Comparison of ENCODE assay signal across 18 cellular contexts in genomic region chr9:27176971-27177370, GRCh38.
DNase-seq lines count a peak whose midpoint lies in the region; ATAC-seq, FAIRE-seq and TF ChIP-seq lines count a peak whose summit lies in the region.
"Had no signal": no experiment of that assay in that cellular context is flagged by ENCODE, and none has a peak within 500 bp of the region (broad histone marks: within the 10 kb centered on the region; RNA-seq: fewer than 3 reads in every experiment).

No MANE protein-coding gene starts in this region.

- no peak overlapping the region for H3K4me3 ChIP-seq in A549
- H3K4me3 ChIP-seq in Karpas-422 (ENCODE audit: low read length), result no peak overlapping the region
- H3K4me3 ChIP-seq in astrocyte (ENCODE audit: insufficient read depth, low read depth, low read length), result no peak overlapping the region
- H3K4me3 ChIP-seq: BLaER1 had no signal

- no peak for TF ChIP-seq POLR2A in A549 (IDR thresholded peaks at IDR 0.05; ENCODE audit: low read length)

- TF ChIP-seq EP300 in A549 (IDR thresholded peaks at IDR 0.05), result no peak

- H3K36me3 Mint-ChIP-seq in astrocyte (ENCODE audit: low read depth, unreplicated experiment), result no peaks in the 10 kb centered on the region
- H3K36me3 Mint-ChIP-seq: CD14-positive monocyte; CD4-positive, alpha-beta memory T cell had no signal

- H3K9me3 ChIP-seq in A549 (peaks cover 4% of the 10 kb centered on the region; the same call in 2 of the 3 replicates), Karpas-422 (ENCODE audit: low read length) (no peaks in the 10 kb centered on the region), astrocyte (ENCODE audit: insufficient read depth, low read depth, low read length) (no peaks in the 10 kb centered on the region)

- POLR2A ChIA-PET in A549 (lab: Yijun Ruan, JAX), result no interaction called here

- no peaks in the 10 kb centered on the region for H3K36me3 ChIP-seq in Karpas-422 (ENCODE audit: insufficient read depth, low read length)
- H3K36me3 ChIP-seq in astrocyte (ENCODE audit: insufficient read depth, low read length), result no peaks in the 10 kb centered on the region
- H3K36me3 ChIP-seq: BLaER1 had no signal

- CTCF ChIA-PET in A549 (lab: Yijun Ruan, JAX), result interaction anchor here (1.2 kb wide), 1 partner anchor 101 kb away, joined by 3 read pairs; no protein-coding TSS in a partner anchor

- H3K9me3 Mint-ChIP-seq in astrocyte (ENCODE audit: unreplicated experiment), result peaks cover 8% of the 10 kb centered on the region

- ATAC-seq in A549, result no peak
- ATAC-seq in HG03045 (IDR thresholded peaks at IDR 0.05; ENCODE audit: unreplicated experiment), result no peak
- ATAC-seq in GM18502 (IDR thresholded peaks at IDR 0.05; ENCODE audit: poor library complexity, unreplicated experiment), result no peak

- H3K79me2 ChIP-seq in Karpas-422 (ENCODE audit: low read length) (no peaks in the 10 kb centered on the region), astrocyte (ENCODE audit: insufficient read depth, low read length) (no peaks in the 10 kb centered on the region)

- FAIRE-seq in A549 (lab: Jason Lieb, UNC) (peak; percentile 32), astrocyte (lab: Jason Lieb, UNC) (peak; percentile 45)
- FAIRE-seq: H1, HTR-8/SVneo had no signal

- H3K4me1 Mint-ChIP-seq in astrocyte (ENCODE audit: low read depth, unreplicated experiment), result peaks cover 9% of the 10 kb centered on the region
- H3K4me1 Mint-ChIP-seq: CD14-positive monocyte; CD4-positive, alpha-beta memory T cell had no signal

- H3K9ac ChIP-seq in Karpas-422 (ENCODE audit: low read length) (no peak overlapping the region), astrocyte (ENCODE audit: low read length) (no peak overlapping the region)
- H3K9ac ChIP-seq: BLaER1 had no signal

- TF ChIP-seq RAD21 in A549 (conservative IDR thresholded peaks at IDR 0.05 in 1 of 2, IDR thresholded peaks at IDR 0.05 in 1 of 2), result no peak

- no peak overlapping the region for H3K4me2 ChIP-seq in A549
- H3K4me2 ChIP-seq in Karpas-422 (ENCODE audit: low read depth, low read length, poor library complexity, severe bottlenecking), result no peak overlapping the region
- no peak overlapping the region for H3K4me2 ChIP-seq in astrocyte (ENCODE audit: low read length)
- H3K4me2 ChIP-seq: BLaER1 had no signal

- DNase-seq in A549 (ENCODE audit: low read depth in 1 of 2, low spot score in 1 of 2) (no peak), Karpas-422 (peak; percentile 16), astrocyte (ENCODE audit: low read depth) (no peak), fibroblast of peridontal ligament (ENCODE audit: extremely low read depth) (peak; percentile 44), HuH-7 (ENCODE audit: low spot score) (no peak), glomerular visceral epithelial cell (ENCODE audit: extremely low spot score) (no peak)
- DNase-seq: Calu3; CD4-positive, alpha-beta memory T cell; DMS79 treated with DMSO at 0.1 percent for 48 hours; GF-D8; HCEC 1CT had no signal

- H4K20me1 ChIP-seq in Karpas-422 (ENCODE audit: insufficient read depth, low read depth, low read length), result no peaks in the 10 kb centered on the region
- H4K20me1 ChIP-seq in astrocyte (ENCODE audit: insufficient read depth, low read length), result no peaks in the 10 kb centered on the region
- H4K20me1 ChIP-seq: BLaER1 had no signal

- H3K27ac Mint-ChIP-seq in astrocyte (ENCODE audit: unreplicated experiment), result no peak overlapping the region
- H3K27ac Mint-ChIP-seq: CD14-positive monocyte; CD4-positive, alpha-beta memory T cell had no signal

- no peaks in the 10 kb centered on the region for H3K4me1 ChIP-seq in A549
- H3K4me1 ChIP-seq in Karpas-422 (ENCODE audit: low read length), result no peaks in the 10 kb centered on the region
- peaks cover 8% of the 10 kb centered on the region for H3K4me1 ChIP-seq in astrocyte (ENCODE audit: insufficient read depth, low read length)
- H3K4me1 ChIP-seq: BLaER1 had no signal

- H3K27me3 ChIP-seq in Karpas-422 (ENCODE audit: low read length) (no peaks in the 10 kb centered on the region), astrocyte (ENCODE audit: insufficient read depth, low read length) (no peaks in the 10 kb centered on the region)
- H3K27me3 ChIP-seq: BLaER1 had no signal

- H2AFZ ChIP-seq in Karpas-422 (ENCODE audit: low read length), result no peak overlapping the region
- H2AFZ ChIP-seq in astrocyte (ENCODE audit: low read depth, low read length), result no peak overlapping the region

- no peaks in the 10 kb centered on the region for H3K9me2 ChIP-seq in Karpas-422 (replicated peaks; ENCODE audit: insufficient read depth, low read length)

- no peak overlapping the region for H3K4me3 Mint-ChIP-seq in astrocyte (ENCODE audit: unreplicated experiment)
- H3K4me3 Mint-ChIP-seq: CD14-positive monocyte; CD4-positive, alpha-beta memory T cell had no signal

- WGBS in A549 (ENCODE audit: missing lambda C conversion rate), result 29% methylated on average over 3 of the region's 3 CpGs

- TF ChIP-seq CTCF in A549 (IDR thresholded peaks at IDR 0.05) (no peak), astrocyte (IDR thresholded peaks at IDR 0.05; ENCODE audit: insufficient read depth, low read depth, low read length) (no peak)

- H3K27me3 Mint-ChIP-seq in astrocyte (ENCODE audit: low read depth, unreplicated experiment), result peaks cover 2% of the 10 kb centered on the region

- H3K27ac ChIP-seq in A549 (no peak overlapping the region), Karpas-422 (ENCODE audit: low read length) (no peak overlapping the region), astrocyte (ENCODE audit: low read depth, low read length) (no peak overlapping the region)
- H3K27ac ChIP-seq: 22Rv1, BLaER1 had no signal

TF ChIP-seq in A549, 52 proteins besides CTCF, POLR2A, EP300 and RAD21:
- TF ChIP-seq BHLHE40 (IDR thresholded peaks at IDR 0.05; ENCODE audit: low read depth, low read length) (no peak), KDM5A (IDR thresholded peaks at IDR 0.05) (no peak), JUN (IDR thresholded peaks at IDR 0.05) (no peak), E2F6 (IDR thresholded peaks at IDR 0.05; ENCODE audit: borderline replicate concordance, low read depth) (no peak), ZC3H11A (IDR thresholded peaks at IDR 0.05) (no peak), ESRRA (IDR thresholded peaks at IDR 0.05; ENCODE audit: borderline replicate concordance, low read length) (no peak), SMC3 (IDR thresholded peaks at IDR 0.05) (no peak)

Comparison
In these comparisons a context has a peak if more than half of its experiments do, and no peak if none do; other contexts are left out.
1. DNase-seq: peak in Karpas-422 (single experiment) and fibroblast of peridontal ligament (single experiment); none in A549 (0 of 2), astrocyte (single experiment), HuH-7 (single experiment) and glomerular visceral epithelial cell (single experiment).